8 cellular contexts compared by ENCODE assay signal in genomic region chr2:181891258-181891965, GRCh38. TPM values are rescaled to one million over a fixed set of nuclear protein-coding genes. Genes with fewer than 3 reads are reported as not detected.
DNase-seq lines count a peak whose midpoint lies in the region; ATAC-seq, FAIRE-seq and TF ChIP-seq lines count a peak whose summit lies in the region.

Gene ITPRID2, plus strand, starts transcription at chr2:181891730. Its CDS starts 337 bp downstream, at chr2:181892067.

- TF ChIP-seq CTCF in astrocyte (IDR thresholded peaks at IDR 0.05; ENCODE audit: insufficient read depth, low read depth, low read length) (no peak), retinal pigment epithelial cell (conservative IDR thresholded peaks at IDR 0.05; ENCODE audit: low read depth, low read length) (no peak)

- peak within 1 kb of the TSS; percentile 97 for H3K4me3 Mint-ChIP-seq in T-helper 2 cell treated with Interferon-gamma antibody and Interleukin-4, amounts not matched to agents 5 μg/mL and 100 μg/mL, for 36 hours
- H3K4me3 Mint-ChIP-seq in astrocyte (ENCODE audit: unreplicated experiment): peak within 1 kb of the TSS; percentile 99

- peak within 1 kb of the TSS; percentile 95 for H3K27ac ChIP-seq in astrocyte (ENCODE audit: low read depth, low read length)

- peak within 1 kb of the TSS; percentile 81 for H2AFZ ChIP-seq in astrocyte (ENCODE audit: low read depth, low read length)

- peak; percentile 86 for DNase-seq in GM12891 (ENCODE audit: insufficient read length, low spot score)
- DNase-seq in NCI-H1092 (lab: John Stamatoyannopoulos, UW): peak; percentile 58
- peak; percentile 79 for DNase-seq in T-helper 2 cell treated with Interferon-gamma antibody and Interleukin-4, amounts not matched to agents 5 μg/mL and 100 μg/mL, for 36 hours (ENCODE audit: low spot score)
- peak; percentile 80 for DNase-seq in astrocyte (ENCODE audit: low read depth)
- peak; percentile 79 to 82 for DNase-seq in hippocampal formation (lab: John Stamatoyannopoulos, UW)
- DNase-seq in retinal pigment epithelial cell (ENCODE audit: low read depth): no peak
- no peak for DNase-seq in ecto neural progenitor cell (ENCODE audit: low spot score)

- H4K20me1 ChIP-seq in astrocyte (ENCODE audit: insufficient read depth, low read length): peaks cover 14% of the 10 kb centered on the region

- peaks cover 36% of the 10 kb centered on the region for H3K27me3 Mint-ChIP-seq in T-helper 2 cell treated with Interferon-gamma antibody and Interleukin-4, amounts not matched to agents 5 μg/mL and 100 μg/mL, for 36 hours (ENCODE audit: low read depth)
- no peaks in the 10 kb centered on the region for H3K27me3 Mint-ChIP-seq in astrocyte (ENCODE audit: low read depth, unreplicated experiment)

- H3K9me3 ChIP-seq in astrocyte (ENCODE audit: insufficient read depth, low read depth, low read length): no peaks in the 10 kb centered on the region

- H3K36me3 ChIP-seq in astrocyte (ENCODE audit: insufficient read depth, low read length): peaks cover 15% of the 10 kb centered on the region

- peaks cover 29% of the 10 kb centered on the region for H3K4me1 Mint-ChIP-seq in T-helper 2 cell treated with Interferon-gamma antibody and Interleukin-4, amounts not matched to agents 5 μg/mL and 100 μg/mL, for 36 hours (ENCODE audit: low read depth)
- H3K4me1 Mint-ChIP-seq in astrocyte (ENCODE audit: low read depth, unreplicated experiment): peaks cover 31% of the 10 kb centered on the region

- peak; percentile 96 for ATAC-seq in HG02610 (IDR thresholded peaks at IDR 0.05; ENCODE audit: unreplicated experiment)

- peaks cover 46% of the 10 kb centered on the region for H3K79me2 ChIP-seq in astrocyte (ENCODE audit: insufficient read depth, low read length)

- no peaks in the 10 kb centered on the region for H3K9me3 Mint-ChIP-seq in T-helper 2 cell treated with Interferon-gamma antibody and Interleukin-4, amounts not matched to agents 5 μg/mL and 100 μg/mL, for 36 hours
- H3K9me3 Mint-ChIP-seq in astrocyte (ENCODE audit: unreplicated experiment): no peaks in the 10 kb centered on the region

- FAIRE-seq in GM12891 (lab: Jason Lieb, UNC): peak; percentile 95
- no peak for FAIRE-seq in astrocyte (lab: Jason Lieb, UNC)

- no peaks in the 10 kb centered on the region for H3K27me3 ChIP-seq in astrocyte (ENCODE audit: insufficient read depth, low read length)

- peak within 1 kb of the TSS; percentile 99 for H3K9ac ChIP-seq in astrocyte (ENCODE audit: low read length)

- H3K4me3 ChIP-seq in astrocyte (ENCODE audit: insufficient read depth, low read depth, low read length) (peak within 1 kb of the TSS; percentile 85), retinal pigment epithelial cell (ENCODE audit: low read length) (peak within 1 kb of the TSS; percentile 92)

- H3K4me2 ChIP-seq in astrocyte (ENCODE audit: low read length): peak within 1 kb of the TSS; percentile 89

- peak within 1 kb of the TSS; percentile 93 for H3K27ac Mint-ChIP-seq in T-helper 2 cell treated with Interferon-gamma antibody and Interleukin-4, amounts not matched to agents 5 μg/mL and 100 μg/mL, for 36 hours
- peak within 1 kb of the TSS; percentile 94 for H3K27ac Mint-ChIP-seq in astrocyte (ENCODE audit: unreplicated experiment)

- peaks cover 15% of the 10 kb centered on the region for H3K4me1 ChIP-seq in astrocyte (ENCODE audit: insufficient read depth, low read length)

- H3K36me3 Mint-ChIP-seq in T-helper 2 cell treated with Interferon-gamma antibody and Interleukin-4, amounts not matched to agents 5 μg/mL and 100 μg/mL, for 36 hours (ENCODE audit: low read depth): peaks cover 22% of the 10 kb centered on the region
- H3K36me3 Mint-ChIP-seq in astrocyte (ENCODE audit: low read depth, unreplicated experiment): peaks cover 13% of the 10 kb centered on the region

- TF ChIP-seq POLR2A in GM12891 (IDR thresholded peaks at IDR 0.05; ENCODE audit: low read depth, low read length): no peak

TF ChIP-seq in GM12891, 5 proteins besides CTCF, POLR2A, EP300 and RAD21:
- TF ChIP-seq PAX5 (IDR thresholded peaks at IDR 0.05; ENCODE audit: insufficient read depth, low read length, severe bottlenecking) (no peak), TAF1 (IDR thresholded peaks at IDR 0.05; ENCODE audit: low read depth, low read length) (no peak), POLR2AphosphoS5 (IDR thresholded peaks at IDR 0.05; ENCODE audit: low read depth, low read length) (no peak), SPI1 (IDR thresholded peaks at IDR 0.05; ENCODE audit: low read depth, low read length) (no peak), POU2F2 (IDR thresholded peaks at IDR 0.05; ENCODE audit: low read depth, low read length) (no peak)

RNA-seq across cellular contexts. Expression of gene ITPRID2, which starts in this region (rescaled TPM):
- 5.8 TPM for polyA plus RNA-seq in GM12891 (2012; ENCODE audit: low read depth, missing spikeins)
- 260 and 272 TPM in 2 replicates for total RNA-seq in astrocyte

Comparison
In these comparisons a context has a peak if more than half of its experiments do, and no peak if none do; other contexts are left out.
1. DNase-seq: peak in GM12891 (single experiment), NCI-H1092 (single experiment), T-helper 2 cell treated with Interferon-gamma antibody and Interleukin-4, amounts not matched to agents 5 μg/mL and 100 μg/mL, for 36 hours (single experiment), astrocyte (single experiment) and hippocampal formation (2 of 2); none in retinal pigment epithelial cell (single experiment) and ecto neural progenitor cell (single experiment).